In the genomic region with DNA sequence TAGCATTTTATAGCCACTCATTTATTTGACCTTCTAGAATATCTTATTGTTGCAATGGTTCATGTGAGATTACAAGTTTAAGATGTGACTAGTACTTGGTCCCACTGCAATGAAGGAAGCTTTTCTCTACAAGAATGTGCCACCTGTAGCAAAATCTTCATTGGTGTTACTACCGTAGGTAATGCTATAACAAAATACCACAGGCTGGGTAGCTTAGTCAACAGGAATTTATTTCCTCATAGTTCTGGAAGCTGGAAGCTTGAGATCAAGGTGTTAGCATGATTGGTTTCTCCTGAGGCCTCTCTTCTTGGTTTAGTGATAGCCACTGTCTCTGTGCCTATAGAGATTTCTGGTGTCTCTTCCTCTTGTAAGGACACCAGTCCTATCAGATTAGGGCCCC, we compare ENCODE assay signal across 17 cellular contexts.
DNase-seq lines count a peak whose midpoint lies in the region; ATAC-seq, FAIRE-seq and TF ChIP-seq lines count a peak whose summit lies in the region.
"Had no signal": no experiment of that assay in that cellular context is flagged by ENCODE, and none has a peak within 500 bp of the region (broad histone marks: within the 10 kb centered on the region; RNA-seq: fewer than 3 reads in every experiment).

No MANE protein-coding gene starts in this region.

- no peaks in the 10 kb centered on the region for H3K9me3 ChIP-seq in H1 (ENCODE audit: insufficient read depth in 2 of 2, low read depth in 1 of 2, low read length in 1 of 2)
- H3K9me3 ChIP-seq: BLaER1, Caco-2 had no signal

- no peak for TF ChIP-seq EP300 in H1 (IDR thresholded peaks at IDR 0.05; ENCODE audit: borderline replicate concordance in 1 of 2, low read depth in 2 of 2, low read length in 2 of 2)

- no peak overlapping the region for H2BK20ac ChIP-seq in H1 (ENCODE audit: low read length)

- no peak overlapping the region for H4K8ac ChIP-seq in H1 (ENCODE audit: extremely low read depth, insufficient read depth, low read length)
- no peak overlapping the region for H4K8ac ChIP-seq in mesendoderm (ENCODE audit: low read depth, low read length)

- H3K27ac ChIP-seq in H1 (ENCODE audit: low read depth, low read length), result no peak overlapping the region
- no peak overlapping the region for H3K27ac ChIP-seq in mesendoderm (ENCODE audit: low read depth, low read length)
- H3K27ac ChIP-seq: BLaER1 had no signal

- no peak overlapping the region for H2BK15ac ChIP-seq in H1 (ENCODE audit: low read length)
- H2BK15ac ChIP-seq in mesendoderm (replicated peaks; ENCODE audit: low read depth), result no peak overlapping the region

- H3K4ac ChIP-seq in H1 (replicated peaks; ENCODE audit: insufficient read length, low read depth, low read length), result no peak overlapping the region
- H3K4ac ChIP-seq in mesendoderm (ENCODE audit: low read depth, low read length), result no peak overlapping the region

- TF ChIP-seq POLR2A in H1 (IDR thresholded peaks at IDR 0.05; ENCODE audit: control extremely low read depth in 1 of 2, low read depth in 2 of 2, low read length in 2 of 2), result no peak

- H3K56ac ChIP-seq in H1 (replicated peaks; ENCODE audit: insufficient read length, low read depth, low read length) (no peak overlapping the region), mesendoderm (ENCODE audit: low read length) (no peak overlapping the region)

- H3K27me3 Mint-ChIP-seq in Calu3 (ENCODE audit: unreplicated experiment), result no peaks in the 10 kb centered on the region
- H3K27me3 Mint-ChIP-seq in nephron progenitor cell (ENCODE audit: low read depth, poor library complexity), result peaks cover 4% of the 10 kb centered on the region
- H3K27me3 Mint-ChIP-seq: CD8-positive, alpha-beta memory T cell; IgD-negative memory B cell had no signal

- no peak overlapping the region for H3K4me3 ChIP-seq in H1 (ENCODE audit: extremely low read depth in 1 of 4, insufficient read depth in 2 of 4, low read depth in 3 of 4, low read length in 4 of 4)
- no peak overlapping the region for H3K4me3 ChIP-seq in mesendoderm (ENCODE audit: low read length)
- H3K4me3 ChIP-seq: BLaER1 had no signal

- H2BK5ac ChIP-seq in H1 (ENCODE audit: low read depth, low read length) (no peak overlapping the region), mesendoderm (ENCODE audit: low read length) (no peak overlapping the region)

- 90% methylated on average over 1 of the region's 1 CpG; no CpG with 5 or more reads in 1 of the 2 experiments for WGBS in H1 (ENCODE audit: extremely low coverage in 1 of 2, insufficient coverage in 1 of 2, insufficient read length in 1 of 2, insufficient replicate concordance in 2 of 2, low coverage in 1 of 2, low lambda C conversion rate in 2 of 2, missing lambda C conversion rate in 1 of 2), 2 experiments
- no CpG with 5 or more reads among the region's 1 CpG for WGBS in mesendoderm (ENCODE audit: extremely low coverage, insufficient coverage, low lambda C conversion rate)

- ATAC-seq in HG03196 (IDR thresholded peaks at IDR 0.05; ENCODE audit: unreplicated experiment) (no peak), GM18502 (IDR thresholded peaks at IDR 0.05; ENCODE audit: poor library complexity, unreplicated experiment) (no peak)

- intact Hi-C loops in Calu3 (cut with micrococcal nuclease; ENCODE audit: unreplicated experiment), result loop anchor here (5.0 to 10.0 kb wide), 2 partner anchors 46 to 164 kb away; no protein-coding TSS in a partner anchor

- no peak overlapping the region for H3K9ac ChIP-seq in H1 (replicated peaks in 1 of 4; ENCODE audit: extremely low read depth in 1 of 4, low read depth in 3 of 4, low read length in 3 of 4)
- H3K9ac ChIP-seq in mesendoderm (ENCODE audit: low read length), result no peak overlapping the region
- H3K9ac ChIP-seq: BLaER1 had no signal

- CTCF ChIA-PET in Calu3 (lab: Charles Lee), result no interaction called here
- CTCF ChIA-PET in H1 (lab: Charles Lee; ENCODE audit: partially characterized antibody), result no interaction called here

- peaks cover 0 to 2% (median 0%) of the 10 kb centered on the region in 4 experiments; a peak in 1 of 7 replicates for H3K4me1 ChIP-seq in H1 (replicated peaks in 1 of 4; ENCODE audit: control insufficient read depth in 3 of 4, insufficient read depth in 4 of 4, low read length in 3 of 4)
- no peaks in the 10 kb centered on the region for H3K4me1 ChIP-seq in mesendoderm (ENCODE audit: control insufficient read depth, low read depth, low read length)
- H3K4me1 ChIP-seq: BLaER1, Caco-2 had no signal

- H3K36me3 Mint-ChIP-seq in Calu3 (ENCODE audit: insufficient read depth, unreplicated experiment), result no peaks in the 10 kb centered on the region
- no peaks in the 10 kb centered on the region for H3K36me3 Mint-ChIP-seq in nephron progenitor cell (ENCODE audit: low read depth)
- H3K36me3 Mint-ChIP-seq: CD8-positive, alpha-beta memory T cell; IgD-negative memory B cell had no signal

- no peak overlapping the region for H2BK12ac ChIP-seq in H1 (ENCODE audit: low read depth, low read length)

- H3K27ac Mint-ChIP-seq in Calu3 (ENCODE audit: unreplicated experiment) (no peak overlapping the region), nephron progenitor cell (no peak overlapping the region)
- H3K27ac Mint-ChIP-seq: CD8-positive, alpha-beta memory T cell; IgD-negative memory B cell had no signal

- H4K20me1 ChIP-seq in H1 (replicated peaks in 1 of 2; ENCODE audit: control insufficient read depth in 1 of 2, insufficient read depth in 2 of 2, low read length in 2 of 2), result no peaks in the 10 kb centered on the region
- H4K20me1 ChIP-seq: BLaER1 had no signal

- peak; percentile 13 for DNase-seq in Calu3
- peak; percentile 25 for DNase-seq in M059J (ENCODE audit: low read depth)
- DNase-seq in H1 (ENCODE audit: low read depth in 1 of 2, low spot score in 2 of 2), result no peak
- DNase-seq in mesendoderm, result peak; percentile 67
- DNase-seq in RCC 7860 (ENCODE audit: low spot score), result no peak
- no peak for DNase-seq in nephron progenitor cell
- DNase-seq: 8988T; AML-193; Caco-2; CD8-positive, alpha-beta memory T cell; DMS79; H7 had no signal

- H3K27me3 ChIP-seq in H1 (replicated peaks in 1 of 4; ENCODE audit: control insufficient read depth in 3 of 4, extremely low read depth in 1 of 4, insufficient read depth in 3 of 4, low read length in 3 of 4) (no peaks in the 10 kb centered on the region), mesendoderm (ENCODE audit: insufficient read depth, low read length, poor library complexity) (no peaks in the 10 kb centered on the region)
- H3K27me3 ChIP-seq: BLaER1 had no signal

- no peak for TF ChIP-seq RAD21 in H1 (IDR thresholded peaks at IDR 0.05 in 1 of 2, conservative IDR thresholded peaks at IDR 0.05 in 1 of 2; ENCODE audit: low read depth in 2 of 2, low read length in 2 of 2)

- no peak overlapping the region for H3K14ac ChIP-seq in H1 (ENCODE audit: insufficient read length)

- POLR2A ChIA-PET in H1 (lab: Charles Lee; ENCODE audit: partially characterized antibody), result no interaction called here

- H3K36me3 ChIP-seq in H1 (ENCODE audit: control insufficient read depth in 2 of 4, insufficient read depth in 4 of 4, low read length in 3 of 4) (no peaks in the 10 kb centered on the region), mesendoderm (ENCODE audit: control insufficient read depth, insufficient read depth, low read length) (no peaks in the 10 kb centered on the region)
- H3K36me3 ChIP-seq: BLaER1 had no signal

- H3K79me2 ChIP-seq in H1 (ENCODE audit: control insufficient read depth in 1 of 2, insufficient read depth in 2 of 2, low read length in 2 of 2), result no peaks in the 10 kb centered on the region
- no peaks in the 10 kb centered on the region for H3K79me2 ChIP-seq in mesendoderm (ENCODE audit: control insufficient read depth, insufficient read depth, low read length)

- H2BK120ac ChIP-seq in H1 (replicated peaks; ENCODE audit: low read depth, low read length), result no peak overlapping the region
- no peak overlapping the region for H2BK120ac ChIP-seq in mesendoderm (ENCODE audit: low read depth, low read length)

- H3K4me2 ChIP-seq in H1 (ENCODE audit: insufficient read depth in 1 of 2, low read depth in 2 of 2, low read length in 2 of 2) (no peak overlapping the region), mesendoderm (ENCODE audit: low read length) (no peak overlapping the region)
- H3K4me2 ChIP-seq: BLaER1 had no signal

- H3K79me1 ChIP-seq in H1 (ENCODE audit: low read depth, low read length) (no peaks in the 10 kb centered on the region), mesendoderm (ENCODE audit: low read length) (no peaks in the 10 kb centered on the region)

- H4K5ac ChIP-seq in H1 (ENCODE audit: insufficient read length, low read depth, low read length) (no peak overlapping the region), mesendoderm (ENCODE audit: low read length) (no peak overlapping the region)

- no peak overlapping the region for H3K23ac ChIP-seq in H1 (ENCODE audit: insufficient read length)
- H3K23ac ChIP-seq in mesendoderm (ENCODE audit: low read length), result no peak overlapping the region

- no peak overlapping the region for H3K4me3 Mint-ChIP-seq in Calu3 (ENCODE audit: low read depth, unreplicated experiment)
- no peak overlapping the region for H3K4me3 Mint-ChIP-seq in nephron progenitor cell
- H3K4me3 Mint-ChIP-seq: CD8-positive, alpha-beta memory T cell; IgD-negative memory B cell had no signal

- no peaks in the 10 kb centered on the region for H3K4me1 Mint-ChIP-seq in Calu3 (ENCODE audit: low read depth, unreplicated experiment)
- no peaks in the 10 kb centered on the region for H3K4me1 Mint-ChIP-seq in nephron progenitor cell
- H3K4me1 Mint-ChIP-seq: CD8-positive, alpha-beta memory T cell had no signal

- H2AK5ac ChIP-seq in H1 (ENCODE audit: low read depth, low read length) (no peak overlapping the region), mesendoderm (ENCODE audit: low read length) (no peak overlapping the region)

- no TSS peak for BruUV-seq in Calu3 (replicated peaks; lab: Mats Ljungman, UMichigan)

- TF ChIP-seq CTCF in Calu3 (IDR thresholded peaks at IDR 0.05; ENCODE audit: unreplicated experiment), result no peak
- no peak for TF ChIP-seq CTCF in H1 (IDR thresholded peaks at IDR 0.05; ENCODE audit: control extremely low read depth in 1 of 3, insufficient read depth in 1 of 3, low read depth in 1 of 3, low read length in 3 of 3)
- no peak for TF ChIP-seq CTCF in nephron progenitor cell (IDR thresholded peaks at IDR 0.05)

- H4K91ac ChIP-seq in H1 (replicated peaks; ENCODE audit: insufficient read length, low read length), result no peak overlapping the region

- peak overlapping the region; percentile 58 for H2AFZ ChIP-seq in H1 (ENCODE audit: low read length)

- H3K23me2 ChIP-seq in H1 (ENCODE audit: low read depth, low read length), result no peaks in the 10 kb centered on the region

- FAIRE-seq in H1 (lab: Jason Lieb, UNC) (no peak), RCC 7860 (lab: Jason Lieb, UNC) (no peak)
- FAIRE-seq: GM12892 had no signal

- H3K18ac ChIP-seq in H1 (ENCODE audit: extremely low read depth, low read length) (no peak overlapping the region), mesendoderm (ENCODE audit: low read length) (no peak overlapping the region)

- H3K9me3 Mint-ChIP-seq in Calu3 (ENCODE audit: low read depth, unreplicated experiment) (no peaks in the 10 kb centered on the region), nephron progenitor cell (no peaks in the 10 kb centered on the region)
- H3K9me3 Mint-ChIP-seq: IgD-negative memory B cell had no signal

TF ChIP-seq in H1, 55 proteins besides CTCF, POLR2A, EP300 and RAD21 (continues in another document):
- TF ChIP-seq CREB1 (IDR thresholded peaks at IDR 0.05) (no peak), SIX5 (IDR thresholded peaks at IDR 0.05; ENCODE audit: low read depth, low read length) (no peak), NRF1 (IDR thresholded peaks at IDR 0.05; ENCODE audit: low read depth, low read length) (no peak)

Comparison
In these comparisons a context has a peak if more than half of its experiments do, and no peak if none do; other contexts are left out.
1. DNase-seq: peak in Calu3 (single experiment), M059J (single experiment) and mesendoderm (single experiment); none in H1 (0 of 2), RCC 7860 (single experiment) and nephron progenitor cell (single experiment).